In genomic region chr7:107108951-107109350, GRCh38 we compare ENCODE assay signal across 15 cellular contexts. TPM values are rescaled to one million over a fixed set of nuclear protein-coding genes. Genes with fewer than 3 reads are reported as not detected.
DNase-seq lines count a peak whose midpoint lies in the region; ATAC-seq and TF ChIP-seq lines count a peak whose summit lies in the region.
"Had no signal": no experiment of that assay in that cellular context is flagged by ENCODE, and none has a peak within 500 bp of the region (broad histone marks: within the 10 kb centered on the region; RNA-seq: fewer than 3 reads in every experiment).

No MANE protein-coding gene starts in this region.

- dilution Hi-C loops in IMR-90 (cut with HindIII; ENCODE audit: low sequenced_read_pairs, unreplicated experiment) = no loop called here

- H4K20me1 ChIP-seq in SK-N-SH (ENCODE audit: insufficient read depth) (no peaks in the 10 kb centered on the region), IMR-90 (ENCODE audit: insufficient read depth, low read length) (no peaks in the 10 kb centered on the region)

- H3K9me2 ChIP-seq in SK-N-SH = no peaks in the 10 kb centered on the region

- no peak for TF ChIP-seq POLR2A in IMR-90 (IDR thresholded peaks at IDR 0.05; ENCODE audit: low read depth, low read length)

- no peak overlapping the region for H3K23ac ChIP-seq in IMR-90 (ENCODE audit: low read depth, low read length)

- H4K8ac ChIP-seq in IMR-90 (ENCODE audit: low read depth in 2 of 2, low read length in 2 of 2) = no peak overlapping the region

- H3K27ac ChIP-seq in SK-N-SH (ENCODE audit: low read depth in 2 of 2, low read length in 1 of 2) (no peak overlapping the region), IMR-90 (ENCODE audit: insufficient read depth, low read length) (no peak overlapping the region), caudate nucleus (ENCODE audit: low read depth, low read length) (peak overlapping the region; percentile 8), subcutaneous abdominal adipose tissue (ENCODE audit: low read depth, low read length) (peak overlapping the region; percentile 62)
- H3K27ac ChIP-seq: 22Rv1 had no signal

- DNase-seq in SK-N-SH (no peak), IMR-90 (no peak), caudate nucleus (lab: John Stamatoyannopoulos, UW) (no peak), SW 1271 (lab: John Stamatoyannopoulos, UW) (no peak)
- no peak for DNase-seq in stimulated activated CD4-positive, alpha-beta T cell treated with anti-CD3 and anti-CD28 coated beads, Interleukin-2, amount 100 ng/mL, for 24 hours
- DNase-seq: Caco-2; CD8-positive, alpha-beta memory T cell; DND-41; GDM1; HCEC 1CT; HFFc6 had no signal

- ATAC-seq in SK-N-SH treated with all-trans-retinoic acid at 6 μM for 48 hours = peak; percentile 27; the same call in 1 of the 3 replicates
- ATAC-seq in IMR-90 (ENCODE audit: low read depth) = peak; percentile 44
- ATAC-seq: HepG2 had no signal

- peaks cover 9% of the 10 kb centered on the region for H3F3A ChIP-seq in SK-N-SH (replicated peaks; ENCODE audit: insufficient read depth)

- no peak overlapping the region for H2BK15ac ChIP-seq in IMR-90 (ENCODE audit: low read depth, low read length)

- no peaks in the 10 kb centered on the region for H3K79me1 ChIP-seq in IMR-90 (ENCODE audit: low read depth in 1 of 2, low read length in 2 of 2)

- H3K4me3 ChIP-seq in SK-N-SH (ENCODE audit: low read depth in 2 of 2, low read length in 1 of 2) = no peak overlapping the region
- no peak overlapping the region for H3K4me3 ChIP-seq in IMR-90 (ENCODE audit: insufficient read depth, low read depth, low read length)
- H3K4me3 ChIP-seq in subcutaneous abdominal adipose tissue (ENCODE audit: low read depth in 1 of 5, low read length in 5 of 5) = no peak overlapping the region

- BruUV-seq in IMR-90 (replicated peaks; lab: Mats Ljungman, UMichigan) = no TSS peak

- no peak overlapping the region for H4K5ac ChIP-seq in IMR-90 (ENCODE audit: low read depth, low read length)

- no peak overlapping the region for H3K56ac ChIP-seq in IMR-90 (ENCODE audit: extremely low read depth, insufficient read depth, low read length)

- H4K91ac ChIP-seq in IMR-90 (ENCODE audit: insufficient read depth, low read depth, low read length) = no peak overlapping the region

- H3K4me1 ChIP-seq in SK-N-SH (ENCODE audit: control insufficient read depth in 1 of 2, insufficient read depth in 2 of 2, low read depth in 1 of 2, low read length in 1 of 2) = peaks cover 0 to 6% of the 10 kb centered on the region in 2 experiments; a peak in 2 of 4 replicates
- H3K4me1 ChIP-seq in IMR-90 (ENCODE audit: control insufficient read depth, insufficient read depth, low read length) = no peaks in the 10 kb centered on the region
- H3K4me1 ChIP-seq in subcutaneous abdominal adipose tissue (ENCODE audit: control insufficient read depth in 5 of 5, insufficient read depth in 5 of 5, low read length in 5 of 5) = peaks cover 0 to 32% (median 19%) of the 10 kb centered on the region in 5 donors
- H3K4me1 ChIP-seq: Caco-2 had no signal

- H3K4ac ChIP-seq in IMR-90 (ENCODE audit: low read depth, low read length) = no peak overlapping the region

- TF ChIP-seq CTCF in SK-N-SH (IDR thresholded peaks at IDR 0.05) (no peak), IMR-90 (conservative IDR thresholded peaks at IDR 0.05; ENCODE audit: low read depth, low read length) (no peak)

- no peaks in the 10 kb centered on the region for H3K27me3 ChIP-seq in SK-N-SH (ENCODE audit: insufficient read depth)
- H3K27me3 ChIP-seq in IMR-90 (ENCODE audit: control insufficient read depth, insufficient read depth, low read length) = no peaks in the 10 kb centered on the region
- H3K27me3 ChIP-seq in subcutaneous abdominal adipose tissue (ENCODE audit: control insufficient read depth in 5 of 5, insufficient read depth in 4 of 5, low read length in 5 of 5) = no peaks in the 10 kb centered on the region

- H3K9me3 ChIP-seq in SK-N-SH (no peaks in the 10 kb centered on the region), IMR-90 (ENCODE audit: control insufficient read depth, insufficient read depth, low read length) (no peaks in the 10 kb centered on the region), subcutaneous abdominal adipose tissue (ENCODE audit: control insufficient read depth in 5 of 5, low read length in 5 of 5) (no peaks in the 10 kb centered on the region)
- H3K9me3 ChIP-seq: Caco-2 had no signal

- no peak overlapping the region for H2BK5ac ChIP-seq in IMR-90 (ENCODE audit: low read depth, low read length, poor library complexity, severe bottlenecking)

- H3K4me2 ChIP-seq in SK-N-SH (no peak overlapping the region), IMR-90 (ENCODE audit: low read depth, low read length) (no peak overlapping the region)

- TF ChIP-seq EP300 in SK-N-SH (IDR thresholded peaks at IDR 0.05; ENCODE audit: borderline replicate concordance in 1 of 2, low read depth in 1 of 2, low read length in 1 of 2) = no peak

- H2AK9ac ChIP-seq in IMR-90 (replicated peaks; ENCODE audit: low read depth, low read length, poor library complexity) = no peak overlapping the region

- POLR2A ChIA-PET in SK-N-SH (lab: Yijun Ruan, JAX) (no interaction called here), IMR-90 (lab: Charles Lee; ENCODE audit: unreplicated experiment) (no interaction called here)

- H3K36me3 ChIP-seq in SK-N-SH (replicated peaks in 1 of 2; ENCODE audit: control insufficient read depth in 1 of 2, insufficient read depth in 2 of 2, low read length in 1 of 2) = no peaks in the 10 kb centered on the region
- no peaks in the 10 kb centered on the region for H3K36me3 ChIP-seq in IMR-90 (ENCODE audit: control insufficient read depth, insufficient read depth, low read length)
- H3K36me3 ChIP-seq in subcutaneous abdominal adipose tissue (ENCODE audit: control insufficient read depth in 5 of 5, insufficient read depth in 5 of 5, low read length in 5 of 5) = peaks cover 0 to 3% (median 0%) of the 10 kb centered on the region in 5 donors

- intact Hi-C loops in IMR-90 (cut with micrococcal nuclease) = no loop called here

- H2BK20ac ChIP-seq in IMR-90 (ENCODE audit: low read depth, low read length) = no peak overlapping the region

- H3K79me2 ChIP-seq in SK-N-SH (ENCODE audit: insufficient read depth) = no peaks in the 10 kb centered on the region

- H2AFZ ChIP-seq in SK-N-SH (ENCODE audit: low read depth) (no peak overlapping the region), IMR-90 (replicated peaks; ENCODE audit: low read length, poor library complexity) (no peak overlapping the region)

- no peak overlapping the region for H3K14ac ChIP-seq in IMR-90 (replicated peaks; ENCODE audit: low read depth, low read length)

- TF ChIP-seq RAD21 in SK-N-SH (IDR thresholded peaks at IDR 0.05; ENCODE audit: low read length) (no peak), IMR-90 (IDR thresholded peaks at IDR 0.05; ENCODE audit: low read length) (no peak)

- H2BK120ac ChIP-seq in IMR-90 (ENCODE audit: low read depth, low read length) = no peak overlapping the region

- no peak overlapping the region for H2AK5ac ChIP-seq in IMR-90 (ENCODE audit: low read depth, low read length)

- no peak overlapping the region for H3K18ac ChIP-seq in IMR-90 (ENCODE audit: low read depth, low read length)

- H3K9ac ChIP-seq in SK-N-SH = no peak overlapping the region
- no peak overlapping the region for H3K9ac ChIP-seq in IMR-90 (ENCODE audit: low read depth, low read length)
- no peak overlapping the region for H3K9ac ChIP-seq in subcutaneous abdominal adipose tissue (ENCODE audit: low read length in 5 of 5)

- CTCF ChIA-PET in SK-N-SH (lab: Yijun Ruan, JAX) = interaction anchor here (0.9 kb wide), 1 partner anchor 38 kb away, joined by 3 read pairs; no protein-coding TSS in a partner anchor
- CTCF ChIA-PET in IMR-90 (lab: Yijun Ruan, JAX) = no interaction called here

- no peaks in the 10 kb centered on the region; the same call in 1 of the 2 replicates for H3K9me1 ChIP-seq in IMR-90 (ENCODE audit: insufficient read depth, low read length)

- in situ Hi-C loops in IMR-90 (cut with MboI; ENCODE audit: low sequenced_read_pairs) = no loop called here

TF ChIP-seq in SK-N-SH treated with all-trans-retinoic acid at 6 μM for 48 hours, 23 proteins besides CTCF, POLR2A, EP300 and RAD21 (continues in another document):
- TF ChIP-seq ZC3H10 (CRISPR knock-in tag; IDR thresholded peaks at IDR 0.05) (no peak), ESRRG (CRISPR knock-in tag; IDR thresholded peaks at IDR 0.05) (no peak), TOX (CRISPR knock-in tag; IDR thresholded peaks at IDR 0.05; ENCODE audit: borderline replicate concordance) (no peak), PPARA (CRISPR knock-in tag; IDR thresholded peaks at IDR 0.05; ENCODE audit: borderline replicate concordance) (no peak), SNAI2 (CRISPR knock-in tag; IDR thresholded peaks at IDR 0.05) (no peak), RARB (CRISPR knock-in tag; IDR thresholded peaks at IDR 0.05) (no peak), ZFP30 (CRISPR knock-in tag; IDR thresholded peaks at IDR 0.05) (no peak)

TF ChIP-seq in SK-N-SH, 30 proteins besides CTCF, POLR2A, EP300 and RAD21 (continues in another document):
- TF ChIP-seq ELF1 (IDR thresholded peaks at IDR 0.05) (no peak), EZH2phosphoT487 (IDR thresholded peaks at IDR 0.05; ENCODE audit: borderline replicate concordance, low read depth) (no peak), MEF2A (IDR thresholded peaks at IDR 0.05; ENCODE audit: borderline replicate concordance, low read depth) (no peak), MAX (IDR thresholded peaks at IDR 0.05; ENCODE audit: low read depth) (no peak), TAF1 (IDR thresholded peaks at IDR 0.05; ENCODE audit: borderline replicate concordance, low read depth, low read length) (no peak)

TF ChIP-seq in IMR-90, 13 proteins besides CTCF, POLR2A, EP300 and RAD21:
- TF ChIP-seq USF2 (IDR thresholded peaks at IDR 0.05; ENCODE audit: low read depth, low read length) (no peak), NFE2L2 (IDR thresholded peaks at IDR 0.05; ENCODE audit: low read depth, low read length) (no peak), SMC3 (IDR thresholded peaks at IDR 0.05; ENCODE audit: low read depth, low read length) (no peak)
TF ChIP-seq in IMR-90: peak in this region for 0.

RNA-seq across cellular contexts. Expression of gene HBP1, which starts 59.9 kb away (rescaled TPM):
- polyA plus RNA-seq in SK-N-SH (2012; rRNA removed) (27.2 and 36.8 TPM in 2 replicates), IMR-90 (2012; rRNA removed) (19.0 and 27.1 TPM in 2 replicates)
- 36.1 and 38.5 TPM in 2 replicates for polyA plus RNA-seq in SK-N-SH (2012; cell fraction: cytosol; rRNA removed)
- 25.1 and 58.0 TPM in 2 replicates for polyA plus RNA-seq in SK-N-SH (2012; cell fraction: nucleus; rRNA removed)
- 69.9 and 70.0 TPM in 2 replicates for total RNA-seq in IMR-90 (2012; rRNA removed)
- 7.8 and 10.8 TPM in 2 replicates for polyA plus RNA-seq in IMR-90 (2012; cell fraction: cytosol; rRNA removed)
- 11.3 and 41.1 TPM in 2 replicates for polyA plus RNA-seq in IMR-90 (2012; cell fraction: nucleus; rRNA removed; ENCODE audit: low replicate concordance)

Comparison
In these comparisons a context has a peak if more than half of its experiments do, and no peak if none do; other contexts are left out.
1. H3K27ac ChIP-seq: peak in caudate nucleus (single experiment) and subcutaneous abdominal adipose tissue (single experiment); none in SK-N-SH (0 of 2) and IMR-90 (single experiment).